8 cellular contexts compared by ENCODE assay signal in the genomic region with DNA sequence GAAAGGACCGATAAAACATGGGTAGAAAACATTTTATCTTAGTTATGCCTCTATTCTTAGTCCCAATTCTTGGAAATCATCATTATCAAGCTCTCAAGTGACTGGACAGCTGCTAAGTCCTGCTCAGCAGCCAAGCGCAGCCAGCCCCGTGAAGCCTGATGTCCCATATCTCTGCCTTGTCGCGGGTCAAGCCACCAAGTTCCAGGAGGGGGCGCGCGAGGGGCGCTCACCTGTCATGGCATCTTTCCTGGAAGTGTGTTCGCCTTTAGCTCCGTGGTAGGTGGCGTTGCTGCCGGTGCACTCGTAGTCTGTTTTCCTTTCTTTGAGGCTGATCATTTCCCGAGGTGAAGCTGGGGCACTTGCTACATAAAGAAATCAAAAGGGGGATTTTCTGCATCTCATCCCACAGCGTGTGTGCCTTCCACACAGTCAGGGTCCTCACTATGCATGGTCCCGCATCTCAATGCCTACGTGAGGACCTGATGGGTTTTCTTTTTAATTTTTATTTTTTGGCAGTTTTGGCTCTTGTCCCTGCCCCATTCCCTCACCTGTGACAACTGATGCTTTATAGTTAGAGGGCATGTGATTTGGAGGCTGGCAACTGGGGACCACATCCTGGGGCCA.
DNase-seq lines count a peak whose midpoint lies in the region; ATAC-seq and TF ChIP-seq lines count a peak whose summit lies in the region.

No MANE protein-coding gene starts in this region.

- H3K36me3 ChIP-seq in mucosa of descending colon (ENCODE audit: low read depth) = no peaks in the 10 kb centered on the region

- no peak overlapping the region for H3K27ac Mint-ChIP-seq in stimulated activated naive B cell treated with anti-CD40 and anti-IgM and Interleukin-4, amounts not matched to agents 10 μg/mL and 1 μg/mL and 100 μg/mL, for 72 hours

- no peak overlapping the region for H3K4me3 ChIP-seq in mucosa of descending colon

- ATAC-seq in HG02623 (IDR thresholded peaks at IDR 0.05; ENCODE audit: unreplicated experiment) = peak; percentile 87
- peak; percentile 94 for ATAC-seq in mucosa of descending colon
- peak; percentile 71 to 78 for ATAC-seq in stimulated activated naive B cell treated with anti-CD40 and anti-IgM and Interleukin-4, amounts not matched to agents 10 μg/mL and 1 μg/mL and 100 μg/mL, for 72 hours (replicated peaks)

- no peaks in the 10 kb centered on the region for H3K9me3 ChIP-seq in mucosa of descending colon

- no peaks in the 10 kb centered on the region for H3K4me1 ChIP-seq in mucosa of descending colon (ENCODE audit: low read depth)

- H3K9me3 Mint-ChIP-seq in stimulated activated naive B cell treated with anti-CD40 and anti-IgM and Interleukin-4, amounts not matched to agents 10 μg/mL and 1 μg/mL and 100 μg/mL, for 72 hours = no peaks in the 10 kb centered on the region

- H3K4me1 Mint-ChIP-seq in stimulated activated naive B cell treated with anti-CD40 and anti-IgM and Interleukin-4, amounts not matched to agents 10 μg/mL and 1 μg/mL and 100 μg/mL, for 72 hours = peaks cover 3 to 17% of the 10 kb centered on the region in 2 donors

- TF ChIP-seq CTCF in mucosa of descending colon (IDR thresholded peaks at IDR 0.05) = peak; percentile 54

- intact Hi-C loops in mucosa of descending colon (cut with DNase I, micrococcal nuclease) = no loop called here

- no peak overlapping the region for H3K4me3 Mint-ChIP-seq in stimulated activated naive B cell treated with anti-CD40 and anti-IgM and Interleukin-4, amounts not matched to agents 10 μg/mL and 1 μg/mL and 100 μg/mL, for 72 hours

- peaks cover 32 to 34% of the 10 kb centered on the region in 2 donors for H3K27me3 Mint-ChIP-seq in stimulated activated naive B cell treated with anti-CD40 and anti-IgM and Interleukin-4, amounts not matched to agents 10 μg/mL and 1 μg/mL and 100 μg/mL, for 72 hours

- DNase-seq in NCI-H146 (lab: John Stamatoyannopoulos, UW) (peak; percentile 29), NCI-H146 treated with DMSO at 0.1 percent for 48 hours (lab: John Stamatoyannopoulos, UW; ENCODE audit: unreplicated experiment) (no peak), NCI-H1105 treated with DMSO at 0.1 percent for 48 hours (lab: John Stamatoyannopoulos, UW) (peak; percentile 45), dermis blood vessel endothelial cell (peak; percentile 36), mucosa of descending colon (peak; percentile 62 to 82 (median 82))
- DNase-seq in activated CD4-positive, alpha-beta T cell treated with anti-CD3 and anti-CD28 coated beads for 24 hours (ENCODE audit: low read depth in 2 of 2) = peak; percentile 49 to 68
- DNase-seq in stimulated activated naive B cell treated with anti-CD40 and anti-IgM and Interleukin-4, amounts not matched to agents 10 μg/mL and 1 μg/mL and 100 μg/mL, for 72 hours = peak; percentile 38

- no peaks in the 10 kb centered on the region for H3K36me3 Mint-ChIP-seq in stimulated activated naive B cell treated with anti-CD40 and anti-IgM and Interleukin-4, amounts not matched to agents 10 μg/mL and 1 μg/mL and 100 μg/mL, for 72 hours
